ENCODE assay signal across 9 cellular contexts in the genomic region with DNA sequence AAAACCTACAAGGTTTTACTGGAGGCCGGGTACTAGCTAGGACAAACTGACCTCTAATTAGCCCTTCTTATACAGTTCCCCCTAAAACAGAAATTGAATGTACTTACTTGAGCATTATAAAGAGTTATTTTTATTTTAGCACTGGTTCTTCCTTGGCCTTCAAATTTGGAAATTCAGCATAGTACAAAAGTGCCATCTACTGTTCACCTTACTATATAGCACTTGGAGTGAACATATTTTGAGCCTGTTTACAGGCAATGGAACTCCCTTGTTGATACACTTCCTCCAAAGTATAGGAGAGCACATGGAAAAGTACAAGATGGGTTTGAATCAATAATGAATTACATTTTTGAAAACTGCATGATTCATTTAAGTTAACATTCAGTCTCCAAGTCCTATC. TPM values are rescaled to one million over a fixed set of nuclear protein-coding genes. Genes with fewer than 3 reads are reported as not detected.
DNase-seq lines count a peak whose midpoint lies in the region; ATAC-seq and TF ChIP-seq lines count a peak whose summit lies in the region.
"Had no signal": no experiment of that assay in that cellular context is flagged by ENCODE, and none has a peak within 500 bp of the region (broad histone marks: within the 10 kb centered on the region; RNA-seq: fewer than 3 reads in every experiment).

No MANE protein-coding gene starts in this region.

- H3K4me1 Mint-ChIP-seq in activated naive CD4-positive, alpha-beta T cell treated with anti-CD3 and anti-CD28 coated beads, Interleukin-2, amount 50 U/mL, for 24 hours = peaks cover 23% of the 10 kb centered on the region
- peaks cover 9% of the 10 kb centered on the region for H3K4me1 Mint-ChIP-seq in activated naive CD4-positive, alpha-beta T cell treated with anti-CD3 and anti-CD28 coated beads for 36 hours (ENCODE audit: low read depth)
- peaks cover 11% of the 10 kb centered on the region for H3K4me1 Mint-ChIP-seq in chondrocyte (ENCODE audit: low read depth)

- H3K27me3 Mint-ChIP-seq in activated naive CD4-positive, alpha-beta T cell treated with anti-CD3 and anti-CD28 coated beads, Interleukin-2, amount 50 U/mL, for 24 hours = no peaks in the 10 kb centered on the region
- no peaks in the 10 kb centered on the region for H3K27me3 Mint-ChIP-seq in activated naive CD4-positive, alpha-beta T cell treated with anti-CD3 and anti-CD28 coated beads for 36 hours (ENCODE audit: low read depth)
- H3K27me3 Mint-ChIP-seq in chondrocyte (ENCODE audit: low read depth) = no peaks in the 10 kb centered on the region
- H3K27me3 Mint-ChIP-seq: central memory CD8-positive, alpha-beta T cell had no signal

- CTCF ChIA-PET in activated naive CD4-positive, alpha-beta T cell treated with anti-CD3 and anti-CD28 coated beads for 36 hours (lab: Charles Lee) = interaction anchor here (1.1 to 2.1 kb wide), 7 partner anchors 17 to 512 kb away, joined by 3 to 14 read pairs (median 5); no protein-coding TSS in a partner anchor

- H3K36me3 Mint-ChIP-seq in activated naive CD4-positive, alpha-beta T cell treated with anti-CD3 and anti-CD28 coated beads, Interleukin-2, amount 50 U/mL, for 24 hours = peaks cover 1% of the 10 kb centered on the region
- H3K36me3 Mint-ChIP-seq in activated naive CD4-positive, alpha-beta T cell treated with anti-CD3 and anti-CD28 coated beads for 36 hours (ENCODE audit: low read depth) = no peaks in the 10 kb centered on the region
- no peaks in the 10 kb centered on the region for H3K36me3 Mint-ChIP-seq in chondrocyte (ENCODE audit: low read depth)

- peak; percentile 22 for ATAC-seq in HG03342 (IDR thresholded peaks at IDR 0.05; ENCODE audit: unreplicated experiment)
- no peak for ATAC-seq in HG02678 (IDR thresholded peaks at IDR 0.05; ENCODE audit: unreplicated experiment)

- peak overlapping the region; percentile 25 for H3K27ac Mint-ChIP-seq in activated naive CD4-positive, alpha-beta T cell treated with anti-CD3 and anti-CD28 coated beads, Interleukin-2, amount 50 U/mL, for 24 hours
- no peak overlapping the region for H3K27ac Mint-ChIP-seq in activated naive CD4-positive, alpha-beta T cell treated with anti-CD3 and anti-CD28 coated beads for 36 hours
- H3K27ac Mint-ChIP-seq in chondrocyte (ENCODE audit: unreplicated experiment) = no peak overlapping the region

- H3K9me3 Mint-ChIP-seq in activated naive CD4-positive, alpha-beta T cell treated with anti-CD3 and anti-CD28 coated beads, Interleukin-2, amount 50 U/mL, for 24 hours = no peaks in the 10 kb centered on the region
- no peaks in the 10 kb centered on the region for H3K9me3 Mint-ChIP-seq in activated naive CD4-positive, alpha-beta T cell treated with anti-CD3 and anti-CD28 coated beads for 36 hours
- no peaks in the 10 kb centered on the region for H3K9me3 Mint-ChIP-seq in chondrocyte (ENCODE audit: low read depth)
- H3K9me3 Mint-ChIP-seq: central memory CD8-positive, alpha-beta T cell had no signal

- no peak overlapping the region for H3K4me3 Mint-ChIP-seq in activated naive CD4-positive, alpha-beta T cell treated with anti-CD3 and anti-CD28 coated beads, Interleukin-2, amount 50 U/mL, for 24 hours
- H3K4me3 Mint-ChIP-seq in activated naive CD4-positive, alpha-beta T cell treated with anti-CD3 and anti-CD28 coated beads for 36 hours = no peak overlapping the region
- H3K4me3 Mint-ChIP-seq in chondrocyte (ENCODE audit: unreplicated experiment) = no peak overlapping the region
- H3K4me3 Mint-ChIP-seq: central memory CD8-positive, alpha-beta T cell had no signal

- intact Hi-C loops in activated naive CD4-positive, alpha-beta T cell treated with anti-CD3 and anti-CD28 coated beads for 36 hours (cut with micrococcal nuclease) = loop anchor here (1.0 kb wide), 4 partner anchors 59 to 512 kb away; no protein-coding TSS in a partner anchor

- DNase-seq in activated naive CD4-positive, alpha-beta T cell treated with anti-CD3 and anti-CD28 coated beads for 36 hours = no peak
- DNase-seq in NCI-H748 (lab: John Stamatoyannopoulos, UW; ENCODE audit: unreplicated experiment) (peak; percentile 50), chondrocyte (ENCODE audit: low spot score) (no peak), myocyte (ENCODE audit: low read depth) (peak; percentile 68), mucosa of gallbladder (ENCODE audit: low spot score) (no peak)

- peak; percentile 89 for TF ChIP-seq CTCF in chondrocyte (IDR thresholded peaks at IDR 0.05)

RNA-seq across cellular contexts. Expression of a gene that starts 3.9 kb away (rescaled TPM):
- 10 to 100 TPM; 22.8 to 25.7 TPM for total RNA-seq in activated naive CD4-positive, alpha-beta T cell treated with anti-CD3 and anti-CD28 coated beads for 36 hours
- 10.4 to 12.2 TPM (median 11.0 TPM) in 3 replicates for total RNA-seq in chondrocyte
- 7.7 and 9.9 TPM in 2 replicates for total RNA-seq in myocyte
- polyA plus RNA-seq in myocyte (2012) = 5.9 TPM
- 26.8 TPM for total RNA-seq in mucosa of gallbladder

RNA-seq across cellular contexts. Expression of a gene that starts 5.1 kb away (rescaled TPM):
- total RNA-seq in activated naive CD4-positive, alpha-beta T cell treated with anti-CD3 and anti-CD28 coated beads for 36 hours = 1 to 10 TPM; 2.9 to 3.4 TPM
- total RNA-seq in chondrocyte (3.6 to 4.9 TPM (median 3.9 TPM) in 3 replicates), myocyte (2.6 and 4.0 TPM in 2 replicates), mucosa of gallbladder (37.3 TPM)
- polyA plus RNA-seq in myocyte (2012) = 1.3 TPM

Comparison
In these comparisons a context has a peak if more than half of its experiments do, and no peak if none do; other contexts are left out.
1. DNase-seq: peak in NCI-H748 (single experiment) and myocyte (single experiment); none in activated naive CD4-positive, alpha-beta T cell treated with anti-CD3 and anti-CD28 coated beads for 36 hours (single experiment), chondrocyte (single experiment) and mucosa of gallbladder (single experiment).